ENCODE assay signal across 36 cellular contexts in genomic region chr11:33843018-33843417, GRCh38. TPM values are rescaled to one million over a fixed set of nuclear protein-coding genes. Genes with fewer than 3 reads are reported as not detected.
"Had no signal": no experiment of that assay in that cellular context is flagged by ENCODE, and none has a peak within 500 bp of the region (broad histone marks: within the 10 kb centered on the region; RNA-seq: fewer than 3 reads in every experiment).

No MANE protein-coding gene starts in this region.

- H3K4me1 ChIP-seq: adrenal gland, body of pancreas, breast epithelium had no signal

- FAIRE-seq: astrocyte, TTC549 had no signal

- H3K27ac ChIP-seq: adrenal gland, body of pancreas, brain microvascular endothelial cell, breast epithelium, VCaP had no signal

- H3K36me3 ChIP-seq: adrenal gland, brain microvascular endothelial cell, breast epithelium had no signal

- DNase-seq: activated B cell treated with CpG ODN at 0.5 μM for 24 hours; activated CD4-positive, alpha-beta memory T cell treated with anti-CD3 and anti-CD28 coated beads for 36 hours; activated CD4-positive, alpha-beta T cell treated with anti-CD3 and anti-CD28 coated beads for 4 hours; activated CD4-positive, alpha-beta T cell treated with anti-CD3 and anti-CD28 coated beads, Interleukin-2, amount 10 ng/mL, durations not matched to agents 24 days and 14 days; activated CD4-positive, alpha-beta T cell treated with anti-CD3 and anti-CD28 coated beads, Interleukin-2, amount 50 U/mL, for 1 hour; activated CD4-positive, alpha-beta T cell treated with anti-CD3 and anti-CD28 coated beads, Interleukin-2, amount 50 U/mL, for 4 hours; activated CD4-positive, CD25-positive, alpha-beta regulatory T cell treated with anti-CD3 and anti-CD28 coated beads, Interleukin-2, amount 50 U/mL, for 72 hours; activated CD8-positive, alpha-beta memory T cell treated with anti-CD3 and anti-CD28 coated beads, Interleukin-2, amount 50 U/mL, for 4 hours; activated CD8-positive, alpha-beta T cell treated with anti-CD3 and anti-CD28 coated beads for 36 hours; activated effector memory CD4-positive, alpha-beta T cell treated with anti-CD3 and anti-CD28 coated beads, Interleukin-2, amount 50 U/mL, for 16 hours; activated gamma-delta T cell treated with Interleukin-2 at 50 U/mL for 16 hours; activated naive CD4-positive, alpha-beta T cell; activated naive CD4-positive, alpha-beta T cell treated with anti-CD3 and anti-CD28 coated beads for 36 hours; activated naive CD4-positive, alpha-beta T cell treated with anti-CD3 and anti-CD28 coated beads, Interleukin-2, amount 50 U/mL, for 16 hours; activated naive CD8-positive, alpha-beta T cell treated with anti-CD3 and anti-CD28 coated beads for 36 hours; activated T-cell treated with anti-CD3 and anti-CD28 coated beads for 4 hours; activated T-cell treated with anti-CD3 and anti-CD28 coated beads, Interleukin-2, amount 50 U/mL, for 1 hour; activated T-cell treated with anti-CD3 and anti-CD28 coated beads, Interleukin-2, amount 50 U/mL, for 4 hours; activated T-cell treated with anti-CD3 and anti-CD28 coated beads, Interleukin-2, amount 50 U/mL, for 72 hours; adrenal gland; amniotic stem cell; aorta; body of pancreas; brain microvascular endothelial cell; cerebellar nuclear complex; T-helper 1 cell; T-helper 2 cell; T-helper 9 cell had no signal

- H3K27me3 ChIP-seq: body of pancreas had no signal

- H3K9me3 ChIP-seq: adrenal gland, body of pancreas, breast epithelium had no signal

- H3K4me3 ChIP-seq: adrenal gland, body of pancreas, breast epithelium had no signal

RNA-seq across cellular contexts. Expression of gene LMO2, which starts 48.9 kb away (rescaled TPM):
- total RNA-seq: activated CD4-positive, alpha-beta memory T cell treated with anti-CD3 and anti-CD28 coated beads for 36 hours; activated CD4-positive, alpha-beta T cell treated with anti-CD3 and anti-CD28 coated beads, Interleukin-2, amount 10 ng/mL, durations not matched to agents 24 days and 14 days; activated CD8-positive, alpha-beta T cell treated with anti-CD3 and anti-CD28 coated beads for 36 hours; activated naive CD4-positive, alpha-beta T cell treated with anti-CD3 and anti-CD28 coated beads for 36 hours; activated naive CD4-positive, alpha-beta T cell treated with anti-CD3 and anti-CD28 coated beads, Interleukin-2, amount 50 U/mL, for 72 hours; activated T-cell treated with anti-CD3 and anti-CD28 coated beads, Interleukin-2, amount 50 U/mL, for 72 hours; activated T-helper 1 cell treated with anti-CD3 and anti-CD28 coated beads, Interleukin-12 subunit alpha, Interleukin-12 subunit beta, Interleukin-2, Interleukin-4 antibody, amounts not matched to agents 30 ng/mL and 10 ng/mL and 1 ng/mL, durations not matched to agents 14 hours and 24 hours and 36 hours; activated T-helper 17 cell treated with anti-CD3 and anti-CD28 coated beads, Interleukin-2, amount 50 U/mL, for 72 hours; chondrocyte had no signal
